ENCODE assay signal across 2 cellular contexts in the genomic region with DNA sequence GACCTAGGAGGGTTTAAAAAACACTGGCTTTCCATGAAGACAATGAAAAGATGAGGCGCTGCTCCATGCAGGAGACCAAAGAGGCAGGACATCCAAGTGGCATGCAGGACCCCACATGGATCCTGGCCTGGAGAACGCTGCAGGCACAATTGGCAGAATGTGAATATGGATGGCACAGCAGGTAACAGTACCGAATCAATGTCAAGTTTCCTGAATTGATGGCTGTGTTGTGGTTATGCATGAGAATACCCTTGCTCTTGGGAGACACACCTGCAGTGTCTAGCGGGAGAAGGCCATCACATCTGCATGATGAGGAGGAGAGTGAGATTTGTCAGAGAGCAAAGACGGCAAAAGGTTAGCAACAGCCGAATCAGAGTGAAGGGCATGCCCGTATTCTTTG.
TF ChIP-seq lines count a peak whose summit lies in the region.

No MANE protein-coding gene starts in this region.

TF ChIP-seq in GM23338, 12 proteins besides CTCF, POLR2A, EP300 and RAD21 (continued from another document):
- TF ChIP-seq, protein P1, sequence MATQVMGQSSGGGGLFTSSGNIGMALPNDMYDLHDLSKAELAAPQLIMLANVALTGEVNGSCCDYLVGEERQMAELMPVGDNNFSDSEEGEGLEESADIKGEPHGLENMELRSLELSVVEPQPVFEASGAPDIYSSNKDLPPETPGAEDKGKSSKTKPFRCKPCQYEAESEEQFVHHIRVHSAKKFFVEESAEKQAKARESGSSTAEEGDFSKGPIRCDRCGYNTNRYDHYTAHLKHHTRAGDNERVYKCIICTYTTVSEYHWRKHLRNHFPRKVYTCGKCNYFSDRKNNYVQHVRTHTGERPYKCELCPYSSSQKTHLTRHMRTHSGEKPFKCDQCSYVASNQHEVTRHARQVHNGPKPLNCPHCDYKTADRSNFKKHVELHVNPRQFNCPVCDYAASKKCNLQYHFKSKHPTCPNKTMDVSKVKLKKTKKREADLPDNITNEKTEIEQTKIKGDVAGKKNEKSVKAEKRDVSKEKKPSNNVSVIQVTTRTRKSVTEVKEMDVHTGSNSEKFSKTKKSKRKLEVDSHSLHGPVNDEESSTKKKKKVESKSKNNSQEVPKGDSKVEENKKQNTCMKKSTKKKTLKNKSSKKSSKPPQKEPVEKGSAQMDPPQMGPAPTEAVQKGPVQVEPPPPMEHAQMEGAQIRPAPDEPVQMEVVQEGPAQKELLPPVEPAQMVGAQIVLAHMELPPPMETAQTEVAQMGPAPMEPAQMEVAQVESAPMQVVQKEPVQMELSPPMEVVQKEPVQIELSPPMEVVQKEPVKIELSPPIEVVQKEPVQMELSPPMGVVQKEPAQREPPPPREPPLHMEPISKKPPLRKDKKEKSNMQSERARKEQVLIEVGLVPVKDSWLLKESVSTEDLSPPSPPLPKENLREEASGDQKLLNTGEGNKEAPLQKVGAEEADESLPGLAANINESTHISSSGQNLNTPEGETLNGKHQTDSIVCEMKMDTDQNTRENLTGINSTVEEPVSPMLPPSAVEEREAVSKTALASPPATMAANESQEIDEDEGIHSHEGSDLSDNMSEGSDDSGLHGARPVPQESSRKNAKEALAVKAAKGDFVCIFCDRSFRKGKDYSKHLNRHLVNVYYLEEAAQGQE (IDR thresholded peaks at IDR 0.05; ENCODE audit: unreplicated experiment) = no peak
- TF ChIP-seq EZH2 (IDR thresholded peaks at IDR 0.05; ENCODE audit: low read depth, unreplicated experiment) = no peak
- TF ChIP-seq, protein P2, sequence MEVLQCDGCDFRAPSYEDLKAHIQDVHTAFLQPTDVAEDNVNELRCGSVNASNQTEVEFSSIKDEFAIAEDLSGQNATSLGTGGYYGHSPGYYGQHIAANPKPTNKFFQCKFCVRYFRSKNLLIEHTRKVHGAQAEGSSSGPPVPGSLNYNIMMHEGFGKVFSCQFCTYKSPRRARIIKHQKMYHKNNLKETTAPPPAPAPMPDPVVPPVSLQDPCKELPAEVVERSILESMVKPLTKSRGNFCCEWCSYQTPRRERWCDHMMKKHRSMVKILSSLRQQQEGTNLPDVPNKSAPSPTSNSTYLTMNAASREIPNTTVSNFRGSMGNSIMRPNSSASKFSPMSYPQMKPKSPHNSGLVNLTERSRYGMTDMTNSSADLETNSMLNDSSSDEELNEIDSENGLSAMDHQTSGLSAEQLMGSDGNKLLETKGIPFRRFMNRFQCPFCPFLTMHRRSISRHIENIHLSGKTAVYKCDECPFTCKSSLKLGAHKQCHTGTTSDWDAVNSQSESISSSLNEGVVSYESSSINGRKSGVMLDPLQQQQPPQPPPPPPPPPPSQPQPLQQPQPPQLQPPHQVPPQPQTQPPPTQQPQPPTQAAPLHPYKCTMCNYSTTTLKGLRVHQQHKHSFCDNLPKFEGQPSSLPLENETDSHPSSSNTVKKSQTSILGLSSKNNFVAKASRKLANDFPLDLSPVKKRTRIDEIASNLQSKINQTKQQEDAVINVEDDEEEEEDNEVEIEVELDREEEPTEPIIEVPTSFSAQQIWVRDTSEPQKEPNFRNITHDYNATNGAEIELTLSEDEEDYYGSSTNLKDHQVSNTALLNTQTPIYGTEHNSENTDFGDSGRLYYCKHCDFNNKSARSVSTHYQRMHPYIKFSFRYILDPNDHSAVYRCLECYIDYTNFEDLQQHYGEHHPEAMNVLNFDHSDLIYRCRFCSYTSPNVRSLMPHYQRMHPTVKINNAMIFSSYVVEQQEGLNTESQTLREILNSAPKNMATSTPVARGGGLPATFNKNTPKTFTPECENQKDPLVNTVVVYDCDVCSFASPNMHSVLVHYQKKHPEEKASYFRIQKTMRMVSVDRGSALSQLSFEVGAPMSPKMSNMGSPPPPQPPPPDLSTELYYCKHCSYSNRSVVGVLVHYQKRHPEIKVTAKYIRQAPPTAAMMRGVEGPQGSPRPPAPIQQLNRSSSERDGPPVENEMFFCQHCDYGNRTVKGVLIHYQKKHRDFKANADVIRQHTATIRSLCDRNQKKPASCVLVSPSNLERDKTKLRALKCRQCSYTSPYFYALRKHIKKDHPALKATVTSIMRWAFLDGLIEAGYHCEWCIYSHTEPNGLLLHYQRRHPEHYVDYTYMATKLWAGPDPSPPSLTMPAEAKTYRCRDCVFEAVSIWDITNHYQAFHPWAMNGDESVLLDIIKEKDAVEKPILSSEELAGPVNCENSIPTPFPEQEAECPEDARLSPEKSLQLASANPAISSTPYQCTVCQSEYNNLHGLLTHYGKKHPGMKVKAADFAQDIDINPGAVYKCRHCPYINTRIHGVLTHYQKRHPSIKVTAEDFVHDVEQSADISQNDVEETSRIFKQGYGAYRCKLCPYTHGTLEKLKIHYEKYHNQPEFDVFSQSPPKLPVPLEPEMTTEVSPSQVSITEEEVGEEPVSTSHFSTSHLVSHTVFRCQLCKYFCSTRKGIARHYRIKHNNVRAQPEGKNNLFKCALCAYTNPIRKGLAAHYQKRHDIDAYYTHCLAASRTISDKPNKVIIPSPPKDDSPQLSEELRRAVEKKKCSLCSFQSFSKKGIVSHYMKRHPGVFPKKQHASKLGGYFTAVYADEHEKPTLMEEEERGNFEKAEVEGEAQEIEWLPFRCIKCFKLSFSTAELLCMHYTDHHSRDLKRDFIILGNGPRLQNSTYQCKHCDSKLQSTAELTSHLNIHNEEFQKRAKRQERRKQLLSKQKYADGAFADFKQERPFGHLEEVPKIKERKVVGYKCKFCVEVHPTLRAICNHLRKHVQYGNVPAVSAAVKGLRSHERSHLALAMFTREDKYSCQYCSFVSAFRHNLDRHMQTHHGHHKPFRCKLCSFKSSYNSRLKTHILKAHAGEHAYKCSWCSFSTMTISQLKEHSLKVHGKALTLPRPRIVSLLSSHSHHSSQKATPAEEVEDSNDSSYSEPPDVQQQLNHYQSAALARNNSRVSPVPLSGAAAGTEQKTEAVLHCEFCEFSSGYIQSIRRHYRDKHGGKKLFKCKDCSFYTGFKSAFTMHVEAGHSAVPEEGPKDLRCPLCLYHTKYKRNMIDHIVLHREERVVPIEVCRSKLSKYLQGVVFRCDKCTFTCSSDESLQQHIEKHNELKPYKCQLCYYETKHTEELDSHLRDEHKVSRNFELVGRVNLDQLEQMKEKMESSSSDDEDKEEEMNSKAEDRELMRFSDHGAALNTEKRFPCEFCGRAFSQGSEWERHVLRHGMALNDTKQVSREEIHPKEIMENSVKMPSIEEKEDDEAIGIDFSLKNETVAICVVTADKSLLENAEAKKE (CRISPR knock-in tag; IDR thresholded peaks at IDR 0.05) = peak; percentile 99
- peak; percentile 32; the same call in 1 of the 2 replicates for TF ChIP-seq CREB1 (CRISPR knock-in tag; IDR thresholded peaks at IDR 0.05; ENCODE audit: low read depth)
- peak; percentile 63 for TF ChIP-seq NANOG (IDR thresholded peaks at IDR 0.05; ENCODE audit: borderline replicate concordance)
- TF ChIP-seq, protein P3, sequence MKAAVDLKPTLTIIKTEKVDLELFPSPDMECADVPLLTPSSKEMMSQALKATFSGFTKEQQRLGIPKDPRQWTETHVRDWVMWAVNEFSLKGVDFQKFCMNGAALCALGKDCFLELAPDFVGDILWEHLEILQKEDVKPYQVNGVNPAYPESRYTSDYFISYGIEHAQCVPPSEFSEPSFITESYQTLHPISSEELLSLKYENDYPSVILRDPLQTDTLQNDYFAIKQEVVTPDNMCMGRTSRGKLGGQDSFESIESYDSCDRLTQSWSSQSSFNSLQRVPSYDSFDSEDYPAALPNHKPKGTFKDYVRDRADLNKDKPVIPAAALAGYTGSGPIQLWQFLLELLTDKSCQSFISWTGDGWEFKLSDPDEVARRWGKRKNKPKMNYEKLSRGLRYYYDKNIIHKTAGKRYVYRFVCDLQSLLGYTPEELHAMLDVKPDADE (IDR thresholded peaks at IDR 0.05) = no peak

TF ChIP-seq in HepG2, 621 proteins besides CTCF, POLR2A, EP300 and RAD21 (continued from another document):
- TF ChIP-seq, protein P4, sequence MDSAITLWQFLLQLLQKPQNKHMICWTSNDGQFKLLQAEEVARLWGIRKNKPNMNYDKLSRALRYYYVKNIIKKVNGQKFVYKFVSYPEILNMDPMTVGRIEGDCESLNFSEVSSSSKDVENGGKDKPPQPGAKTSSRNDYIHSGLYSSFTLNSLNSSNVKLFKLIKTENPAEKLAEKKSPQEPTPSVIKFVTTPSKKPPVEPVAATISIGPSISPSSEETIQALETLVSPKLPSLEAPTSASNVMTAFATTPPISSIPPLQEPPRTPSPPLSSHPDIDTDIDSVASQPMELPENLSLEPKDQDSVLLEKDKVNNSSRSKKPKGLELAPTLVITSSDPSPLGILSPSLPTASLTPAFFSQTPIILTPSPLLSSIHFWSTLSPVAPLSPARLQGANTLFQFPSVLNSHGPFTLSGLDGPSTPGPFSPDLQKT (CRISPR knock-in tag; IDR thresholded peaks at IDR 0.05; ENCODE audit: borderline replicate concordance) = no peak
- TF ChIP-seq, protein P5, sequence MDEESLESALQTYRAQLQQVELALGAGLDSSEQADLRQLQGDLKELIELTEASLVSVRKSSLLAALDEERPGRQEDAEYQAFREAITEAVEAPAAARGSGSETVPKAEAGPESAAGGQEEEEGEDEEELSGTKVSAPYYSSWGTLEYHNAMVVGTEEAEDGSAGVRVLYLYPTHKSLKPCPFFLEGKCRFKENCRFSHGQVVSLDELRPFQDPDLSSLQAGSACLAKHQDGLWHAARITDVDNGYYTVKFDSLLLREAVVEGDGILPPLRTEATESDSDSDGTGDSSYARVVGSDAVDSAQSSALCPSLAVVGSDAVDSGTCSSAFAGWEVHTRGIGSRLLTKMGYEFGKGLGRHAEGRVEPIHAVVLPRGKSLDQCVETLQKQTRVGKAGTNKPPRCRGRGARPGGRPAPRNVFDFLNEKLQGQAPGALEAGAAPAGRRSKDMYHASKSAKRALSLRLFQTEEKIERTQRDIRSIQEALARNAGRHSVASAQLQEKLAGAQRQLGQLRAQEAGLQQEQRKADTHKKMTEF (CRISPR knock-in tag; IDR thresholded peaks at IDR 0.05) = no peak
- TF ChIP-seq SIX1 (CRISPR knock-in tag; IDR thresholded peaks at IDR 0.05; ENCODE audit: borderline replicate concordance) (no peak), ZNF264 (CRISPR knock-in tag; IDR thresholded peaks at IDR 0.05) (no peak), AHR (CRISPR knock-in tag; IDR thresholded peaks at IDR 0.05) (no peak), ZNF577 (CRISPR knock-in tag; IDR thresholded peaks at IDR 0.05; ENCODE audit: borderline replicate concordance, low read depth) (no peak)
- TF ChIP-seq, protein P6, sequence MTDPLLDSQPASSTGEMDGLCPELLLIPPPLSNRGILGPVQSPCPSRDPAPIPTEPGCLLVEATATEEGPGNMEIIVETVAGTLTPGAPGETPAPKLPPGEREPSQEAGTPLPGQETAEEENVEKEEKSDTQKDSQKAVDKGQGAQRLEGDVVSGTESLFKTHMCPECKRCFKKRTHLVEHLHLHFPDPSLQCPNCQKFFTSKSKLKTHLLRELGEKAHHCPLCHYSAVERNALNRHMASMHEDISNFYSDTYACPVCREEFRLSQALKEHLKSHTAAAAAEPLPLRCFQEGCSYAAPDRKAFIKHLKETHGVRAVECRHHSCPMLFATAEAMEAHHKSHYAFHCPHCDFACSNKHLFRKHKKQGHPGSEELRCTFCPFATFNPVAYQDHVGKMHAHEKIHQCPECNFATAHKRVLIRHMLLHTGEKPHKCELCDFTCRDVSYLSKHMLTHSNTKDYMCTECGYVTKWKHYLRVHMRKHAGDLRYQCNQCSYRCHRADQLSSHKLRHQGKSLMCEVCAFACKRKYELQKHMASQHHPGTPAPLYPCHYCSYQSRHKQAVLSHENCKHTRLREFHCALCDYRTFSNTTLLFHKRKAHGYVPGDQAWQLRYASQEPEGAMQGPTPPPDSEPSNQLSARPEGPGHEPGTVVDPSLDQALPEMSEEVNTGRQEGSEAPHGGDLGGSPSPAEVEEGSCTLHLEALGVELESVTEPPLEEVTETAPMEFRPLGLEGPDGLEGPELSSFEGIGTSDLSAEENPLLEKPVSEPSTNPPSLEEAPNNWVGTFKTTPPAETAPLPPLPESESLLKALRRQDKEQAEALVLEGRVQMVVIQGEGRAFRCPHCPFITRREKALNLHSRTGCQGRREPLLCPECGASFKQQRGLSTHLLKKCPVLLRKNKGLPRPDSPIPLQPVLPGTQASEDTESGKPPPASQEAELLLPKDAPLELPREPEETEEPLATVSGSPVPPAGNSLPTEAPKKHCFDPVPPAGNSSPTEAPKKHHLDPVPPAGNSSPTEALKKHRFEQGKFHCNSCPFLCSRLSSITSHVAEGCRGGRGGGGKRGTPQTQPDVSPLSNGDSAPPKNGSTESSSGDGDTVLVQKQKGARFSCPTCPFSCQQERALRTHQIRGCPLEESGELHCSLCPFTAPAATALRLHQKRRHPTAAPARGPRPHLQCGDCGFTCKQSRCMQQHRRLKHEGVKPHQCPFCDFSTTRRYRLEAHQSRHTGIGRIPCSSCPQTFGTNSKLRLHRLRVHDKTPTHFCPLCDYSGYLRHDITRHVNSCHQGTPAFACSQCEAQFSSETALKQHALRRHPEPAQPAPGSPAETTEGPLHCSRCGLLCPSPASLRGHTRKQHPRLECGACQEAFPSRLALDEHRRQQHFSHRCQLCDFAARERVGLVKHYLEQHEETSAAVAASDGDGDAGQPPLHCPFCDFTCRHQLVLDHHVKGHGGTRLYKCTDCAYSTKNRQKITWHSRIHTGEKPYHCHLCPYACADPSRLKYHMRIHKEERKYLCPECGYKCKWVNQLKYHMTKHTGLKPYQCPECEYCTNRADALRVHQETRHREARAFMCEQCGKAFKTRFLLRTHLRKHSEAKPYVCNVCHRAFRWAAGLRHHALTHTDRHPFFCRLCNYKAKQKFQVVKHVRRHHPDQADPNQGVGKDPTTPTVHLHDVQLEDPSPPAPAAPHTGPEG (CRISPR knock-in tag; IDR thresholded peaks at IDR 0.05) = no peak
- TF ChIP-seq, protein P7, sequence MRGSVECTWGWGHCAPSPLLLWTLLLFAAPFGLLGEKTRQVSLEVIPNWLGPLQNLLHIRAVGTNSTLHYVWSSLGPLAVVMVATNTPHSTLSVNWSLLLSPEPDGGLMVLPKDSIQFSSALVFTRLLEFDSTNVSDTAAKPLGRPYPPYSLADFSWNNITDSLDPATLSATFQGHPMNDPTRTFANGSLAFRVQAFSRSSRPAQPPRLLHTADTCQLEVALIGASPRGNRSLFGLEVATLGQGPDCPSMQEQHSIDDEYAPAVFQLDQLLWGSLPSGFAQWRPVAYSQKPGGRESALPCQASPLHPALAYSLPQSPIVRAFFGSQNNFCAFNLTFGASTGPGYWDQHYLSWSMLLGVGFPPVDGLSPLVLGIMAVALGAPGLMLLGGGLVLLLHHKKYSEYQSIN (CRISPR knock-in tag; IDR thresholded peaks at IDR 0.05; ENCODE audit: borderline replicate concordance) = no peak
